22 cellular contexts compared by ENCODE assay signal in genomic region chr3:178112134-178112533, GRCh38.
DNase-seq lines count a peak whose midpoint lies in the region; ATAC-seq and TF ChIP-seq lines count a peak whose summit lies in the region.
"Had no signal": no experiment of that assay in that cellular context is flagged by ENCODE, and none has a peak within 500 bp of the region (broad histone marks: within the 10 kb centered on the region; RNA-seq: fewer than 3 reads in every experiment).

No MANE protein-coding gene starts in this region.

- H3K27me3 ChIP-seq in A673 (replicated peaks; ENCODE audit: insufficient read depth, low read depth, low read length, poor library complexity) (no peaks in the 10 kb centered on the region), uterus (no peaks in the 10 kb centered on the region)
- H3K27me3 ChIP-seq: foreskin keratinocyte had no signal

- H3K36me3 ChIP-seq in A673 (ENCODE audit: insufficient read depth, low read length, poor library complexity, severe bottlenecking) (no peaks in the 10 kb centered on the region), uterus (no peaks in the 10 kb centered on the region)

- no peak for TF ChIP-seq POLR2A in uterus (IDR thresholded peaks at IDR 0.05)

- no peaks in the 10 kb centered on the region for H3K9me3 ChIP-seq in A673 (ENCODE audit: low read depth, low read length, poor library complexity, severe bottlenecking)
- H3K9me3 ChIP-seq in uterus: no peaks in the 10 kb centered on the region
- H3K9me3 ChIP-seq: A549 had no signal

- intact Hi-C loops in A673 (cut with micrococcal nuclease; ENCODE audit: unreplicated experiment): no loop called here
- intact Hi-C loops in activated CD4-positive, alpha-beta memory T cell treated with anti-CD3 and anti-CD28 coated beads for 36 hours (cut with micrococcal nuclease): no loop called here
- intact Hi-C loops in uterus (cut with DNase I; ENCODE audit: low total_unique reads): no loop called here

- H3K27ac Mint-ChIP-seq in activated CD4-positive, alpha-beta memory T cell treated with anti-CD3 and anti-CD28 coated beads for 36 hours: no peak overlapping the region
- H3K27ac Mint-ChIP-seq: activated naive CD8-positive, alpha-beta T cell; brain; stimulated activated naive CD8-positive, alpha-beta T cell treated with anti-CD3 and anti-CD28 coated beads, Interleukin-15, Interleukin-2, amounts not matched to agents 100 ng/mL and 50 ng/mL, for 24 hours had no signal

- CTCF ChIA-PET in A673 (lab: Charles Lee): no interaction called here
- CTCF ChIA-PET in activated CD4-positive, alpha-beta memory T cell treated with anti-CD3 and anti-CD28 coated beads for 36 hours (lab: Charles Lee): interaction anchor here (0.6 kb wide), 1 partner anchor 1736 kb away, joined by 3 read pairs; no protein-coding TSS in a partner anchor

- no peak for TF ChIP-seq CTCF in A673 (conservative IDR thresholded peaks at IDR 0.05; ENCODE audit: low read depth, low read length)
- TF ChIP-seq CTCF in uterus (IDR thresholded peaks at IDR 0.05): no peak

- H3K27ac ChIP-seq in A673 (ENCODE audit: low read depth, low read length, poor library complexity, severe bottlenecking): no peak overlapping the region
- no peak overlapping the region for H3K27ac ChIP-seq in uterus
- H3K27ac ChIP-seq: A549, C4-2B, foreskin keratinocyte had no signal

- H3K4me3 ChIP-seq in A673 (ENCODE audit: low read depth, low read length, poor library complexity, severe bottlenecking) (no peak overlapping the region), uterus (no peak overlapping the region)
- H3K4me3 ChIP-seq: A549 had no signal

- H3K4me1 Mint-ChIP-seq in activated CD4-positive, alpha-beta memory T cell treated with anti-CD3 and anti-CD28 coated beads for 36 hours (ENCODE audit: low read depth): no peaks in the 10 kb centered on the region

- no peaks in the 10 kb centered on the region for H3K36me3 Mint-ChIP-seq in activated CD4-positive, alpha-beta memory T cell treated with anti-CD3 and anti-CD28 coated beads for 36 hours
- H3K36me3 Mint-ChIP-seq: activated naive CD8-positive, alpha-beta T cell; brain had no signal

- DNase-seq in NCI-H1417 (lab: John Stamatoyannopoulos, UW) (peak in 2 of 3 experiments; percentile 14 to 19), NCI-H1417 treated with DMSO at 0.1 percent for 48 hours (lab: John Stamatoyannopoulos, UW) (no peak), A673 (ENCODE audit: low spot score) (peak; percentile 42), LHCN-M2 (ENCODE audit: low read depth) (peak; percentile 9), NCI-H2107 treated with DMSO at 0.1 percent for 48 hours (lab: John Stamatoyannopoulos, UW; ENCODE audit: unreplicated experiment) (no peak), uterus (no peak)
- peak; percentile 27 for DNase-seq in activated CD4-positive, alpha-beta memory T cell treated with anti-CD3 and anti-CD28 coated beads for 36 hours
- DNase-seq: cortex of kidney, foreskin keratinocyte, NCI-H1105, NCI-H345, right cardiac atrium, trophoblast cell had no signal

- H3K4me3 Mint-ChIP-seq in activated CD4-positive, alpha-beta memory T cell treated with anti-CD3 and anti-CD28 coated beads for 36 hours: no peak overlapping the region
- H3K4me3 Mint-ChIP-seq: activated naive CD8-positive, alpha-beta T cell; brain; stimulated activated naive CD8-positive, alpha-beta T cell treated with anti-CD3 and anti-CD28 coated beads, Interleukin-15, Interleukin-2, amounts not matched to agents 100 ng/mL and 50 ng/mL, for 24 hours had no signal

- no peaks in the 10 kb centered on the region for H3K9me3 Mint-ChIP-seq in activated CD4-positive, alpha-beta memory T cell treated with anti-CD3 and anti-CD28 coated beads for 36 hours
- H3K9me3 Mint-ChIP-seq: stimulated activated naive CD8-positive, alpha-beta T cell treated with anti-CD3 and anti-CD28 coated beads, Interleukin-15, Interleukin-2, amounts not matched to agents 100 ng/mL and 50 ng/mL, for 24 hours had no signal

- ATAC-seq in GM21447 (IDR thresholded peaks at IDR 0.05; ENCODE audit: unreplicated experiment): no peak
- ATAC-seq: A549, foreskin keratinocyte, HepG2, left lobe of liver, right cardiac atrium, Right ventricle myocardium inferior had no signal

- H3K27me3 Mint-ChIP-seq in activated CD4-positive, alpha-beta memory T cell treated with anti-CD3 and anti-CD28 coated beads for 36 hours: no peaks in the 10 kb centered on the region
- H3K27me3 Mint-ChIP-seq: activated naive CD8-positive, alpha-beta T cell; brain; stimulated activated naive CD8-positive, alpha-beta T cell treated with anti-CD3 and anti-CD28 coated beads, Interleukin-15, Interleukin-2, amounts not matched to agents 100 ng/mL and 50 ng/mL, for 24 hours had no signal

- H3K4me1 ChIP-seq in A673 (ENCODE audit: insufficient read depth, low read length, poor library complexity, severe bottlenecking): no peaks in the 10 kb centered on the region
- H3K4me1 ChIP-seq in uterus: no peaks in the 10 kb centered on the region
- H3K4me1 ChIP-seq: A549 had no signal

- POLR2A ChIA-PET in A673 (lab: Charles Lee; ENCODE audit: low non-redundant PET): no interaction called here
- POLR2A ChIA-PET in activated CD4-positive, alpha-beta memory T cell treated with anti-CD3 and anti-CD28 coated beads for 36 hours (lab: Charles Lee): no interaction called here

- BruUV-seq in A673 (replicated peaks; lab: Mats Ljungman, UMichigan): no TSS peak

Comparison
In these comparisons a context has a peak if more than half of its experiments do, and no peak if none do; other contexts are left out.
1. DNase-seq: peak in NCI-H1417 (2 of 3), A673 (single experiment), LHCN-M2 (single experiment) and activated CD4-positive, alpha-beta memory T cell treated with anti-CD3 and anti-CD28 coated beads for 36 hours (single experiment); none in NCI-H1417 treated with DMSO at 0.1 percent for 48 hours (single experiment), NCI-H2107 treated with DMSO at 0.1 percent for 48 hours (single experiment) and uterus (0 of 2).